In the genomic region with DNA sequence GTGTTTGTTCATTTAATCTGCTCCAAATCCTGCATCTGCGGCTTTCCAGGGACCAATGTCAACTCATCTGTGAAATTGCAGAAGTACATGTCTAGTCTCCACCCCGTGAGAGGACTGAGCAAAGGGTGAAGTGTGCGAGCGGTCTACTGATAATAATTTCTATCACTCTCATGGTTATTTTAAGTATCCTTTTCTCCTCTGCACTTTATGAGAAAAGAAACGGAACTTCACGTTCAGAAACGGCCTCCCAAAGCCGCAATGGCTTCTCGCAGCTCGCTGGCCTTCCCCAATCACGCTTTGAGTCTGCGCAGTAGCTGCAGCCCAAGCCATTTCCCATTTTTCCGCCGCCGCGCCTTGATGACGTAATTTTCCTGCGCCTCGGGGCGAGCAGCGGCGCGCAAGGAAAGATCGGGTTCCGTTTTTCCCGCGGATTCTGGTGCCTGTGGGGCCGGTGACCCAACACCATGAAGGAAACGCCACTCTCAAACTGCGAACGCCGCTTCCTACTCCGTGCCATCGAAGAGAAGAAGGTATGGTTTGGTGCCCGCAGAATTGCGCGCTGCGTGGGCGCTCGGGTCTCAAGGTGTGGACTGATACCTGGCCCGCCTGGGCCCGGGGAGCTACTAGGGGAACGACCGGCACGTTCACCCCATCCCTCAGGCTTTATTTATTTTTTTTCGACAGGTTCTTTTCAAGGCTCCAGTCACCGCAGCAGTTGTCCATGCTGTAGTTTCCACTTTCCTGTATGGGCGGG, we compare ENCODE assay signal across 1 cellular context.
TF ChIP-seq lines count a peak whose summit lies in the region.

A gene with protein sequence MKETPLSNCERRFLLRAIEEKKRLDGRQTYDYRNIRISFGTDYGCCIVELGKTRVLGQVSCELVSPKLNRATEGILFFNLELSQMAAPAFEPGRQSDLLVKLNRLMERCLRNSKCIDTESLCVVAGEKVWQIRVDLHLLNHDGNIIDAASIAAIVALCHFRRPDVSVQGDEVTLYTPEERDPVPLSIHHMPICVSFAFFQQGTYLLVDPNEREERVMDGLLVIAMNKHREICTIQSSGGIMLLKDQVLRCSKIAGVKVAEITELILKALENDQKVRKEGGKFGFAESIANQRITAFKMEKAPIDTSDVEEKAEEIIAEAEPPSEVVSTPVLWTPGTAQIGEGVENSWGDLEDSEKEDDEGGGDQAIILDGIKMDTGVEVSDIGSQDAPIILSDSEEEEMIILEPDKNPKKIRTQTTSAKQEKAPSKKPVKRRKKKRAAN (plus strand): TSS at position 363 of the 754 bp plus-strand sequence. CDS start 102 bp downstream, at position 465.

TF ChIP-seq in HepG2, 621 proteins besides CTCF, POLR2A, EP300 and RAD21 (continued from another document and continues in another):
- TF ChIP-seq ZFX (CRISPR knock-in tag; IDR thresholded peaks at IDR 0.05; ENCODE audit: low read depth) (peak; percentile 93), ZNF543 (CRISPR knock-in tag; IDR thresholded peaks at IDR 0.05) (0 out of 2 replicates have a peak, but pooled peaks have one; percentile 37), MEIS1 (CRISPR knock-in tag; IDR thresholded peaks at IDR 0.05; ENCODE audit: borderline replicate concordance) (no peak), ELF1 (CRISPR knock-in tag; IDR thresholded peaks at IDR 0.05) (peak; percentile 92), ZNF607 (CRISPR knock-in tag; IDR thresholded peaks at IDR 0.05; ENCODE audit: borderline replicate concordance) (no peak; the same call in 1 of the 2 replicates), CENPT (CRISPR knock-in tag; IDR thresholded peaks at IDR 0.05; ENCODE audit: low read depth) (no peak), ZNF761 (CRISPR knock-in tag; conservative IDR thresholded peaks at IDR 0.05) (0 out of 2 replicates have a peak, but pooled peaks have one; percentile 60), ZBTB1 (CRISPR knock-in tag; IDR thresholded peaks at IDR 0.05; ENCODE audit: borderline replicate concordance) (no peak), CENPX (CRISPR knock-in tag; IDR thresholded peaks at IDR 0.05) (no peak), KLF9 (CRISPR knock-in tag; IDR thresholded peaks at IDR 0.05; ENCODE audit: low read depth) (0 out of 2 replicates have a peak, but pooled peaks have one; percentile 27), HIVEP1 (CRISPR knock-in tag; IDR thresholded peaks at IDR 0.05) (no peak), ZNF670 (CRISPR knock-in tag; IDR thresholded peaks at IDR 0.05; ENCODE audit: borderline replicate concordance) (peak; percentile 63; the same call in 1 of the 2 replicates), MAFK (conservative IDR thresholded peaks at IDR 0.05 in 1 of 2, IDR thresholded peaks at IDR 0.05 in 1 of 2; ENCODE audit: low read length in 2 of 2) (no peak), MIER2 (CRISPR knock-in tag; IDR thresholded peaks at IDR 0.05) (no peak), WIZ (CRISPR knock-in tag; IDR thresholded peaks at IDR 0.05) (no peak), THYN1 (CRISPR knock-in tag; IDR thresholded peaks at IDR 0.05; ENCODE audit: borderline replicate concordance, low read depth) (no peak), ZMYM2 (CRISPR knock-in tag; IDR thresholded peaks at IDR 0.05) (no peak), ZNF354B (CRISPR knock-in tag; IDR thresholded peaks at IDR 0.05) (no peak), MLLT10 (CRISPR knock-in tag; IDR thresholded peaks at IDR 0.05) (no peak), SPEN (CRISPR knock-in tag; IDR thresholded peaks at IDR 0.05; ENCODE audit: low read depth) (peak; percentile 92), ZNF720 (CRISPR knock-in tag; IDR thresholded peaks at IDR 0.05) (no peak), NFE2 (CRISPR knock-in tag; IDR thresholded peaks at IDR 0.05) (no peak), PAF1 (CRISPR knock-in tag; IDR thresholded peaks at IDR 0.05) (no peak), ZNF292 (CRISPR knock-in tag; IDR thresholded peaks at IDR 0.05; ENCODE audit: borderline replicate concordance, low read depth) (peak; percentile 65; the same call in 1 of the 2 replicates), BRD4 (CRISPR knock-in tag; IDR thresholded peaks at IDR 0.05) (peak; percentile 94), PHB2 (IDR thresholded peaks at IDR 0.05; ENCODE audit: partially characterized antibody) (no peak), STAG1 (CRISPR knock-in tag; IDR thresholded peaks at IDR 0.05) (no peak), ZNF329 (CRISPR knock-in tag; IDR thresholded peaks at IDR 0.05; ENCODE audit: low read depth) (no peak), KDM5B (CRISPR knock-in tag; IDR thresholded peaks at IDR 0.05; ENCODE audit: borderline replicate concordance) (0 out of 2 replicates have a peak, but pooled peaks have one; percentile 47), RARA (CRISPR knock-in tag; IDR thresholded peaks at IDR 0.05) (peak; percentile 39; the same call in 1 of the 2 replicates), MEIS2 (CRISPR knock-in tag; IDR thresholded peaks at IDR 0.05) (peak; percentile 70)
- TF ChIP-seq, protein P1, sequence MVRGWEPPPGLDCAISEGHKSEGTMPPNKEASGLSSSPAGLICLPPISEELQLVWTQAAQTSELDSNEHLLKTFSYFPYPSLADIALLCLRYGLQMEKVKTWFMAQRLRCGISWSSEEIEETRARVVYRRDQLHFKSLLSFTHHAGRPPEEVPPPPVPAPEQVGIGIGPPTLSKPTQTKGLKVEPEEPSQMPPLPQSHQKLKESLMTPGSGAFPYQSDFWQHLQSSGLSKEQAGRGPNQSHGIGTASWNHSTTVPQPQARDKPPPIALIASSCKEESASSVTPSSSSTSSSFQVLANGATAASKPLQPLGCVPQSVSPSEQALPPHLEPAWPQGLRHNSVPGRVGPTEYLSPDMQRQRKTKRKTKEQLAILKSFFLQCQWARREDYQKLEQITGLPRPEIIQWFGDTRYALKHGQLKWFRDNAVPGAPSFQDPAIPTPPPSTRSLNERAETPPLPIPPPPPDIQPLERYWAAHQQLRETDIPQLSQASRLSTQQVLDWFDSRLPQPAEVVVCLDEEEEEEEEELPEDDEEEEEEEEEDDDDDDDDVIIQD (CRISPR knock-in tag; IDR thresholded peaks at IDR 0.05; ENCODE audit: low read depth) = peak; percentile 80; the same call in 1 of the 2 replicates
- TF ChIP-seq, protein P2, sequence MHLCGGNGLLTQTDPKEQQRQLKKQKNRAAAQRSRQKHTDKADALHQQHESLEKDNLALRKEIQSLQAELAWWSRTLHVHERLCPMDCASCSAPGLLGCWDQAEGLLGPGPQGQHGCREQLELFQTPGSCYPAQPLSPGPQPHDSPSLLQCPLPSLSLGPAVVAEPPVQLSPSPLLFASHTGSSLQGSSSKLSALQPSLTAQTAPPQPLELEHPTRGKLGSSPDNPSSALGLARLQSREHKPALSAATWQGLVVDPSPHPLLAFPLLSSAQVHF (CRISPR knock-in tag; IDR thresholded peaks at IDR 0.05) = peak; percentile 60; the same call in 1 of the 2 replicates
- TF ChIP-seq, protein P3, sequence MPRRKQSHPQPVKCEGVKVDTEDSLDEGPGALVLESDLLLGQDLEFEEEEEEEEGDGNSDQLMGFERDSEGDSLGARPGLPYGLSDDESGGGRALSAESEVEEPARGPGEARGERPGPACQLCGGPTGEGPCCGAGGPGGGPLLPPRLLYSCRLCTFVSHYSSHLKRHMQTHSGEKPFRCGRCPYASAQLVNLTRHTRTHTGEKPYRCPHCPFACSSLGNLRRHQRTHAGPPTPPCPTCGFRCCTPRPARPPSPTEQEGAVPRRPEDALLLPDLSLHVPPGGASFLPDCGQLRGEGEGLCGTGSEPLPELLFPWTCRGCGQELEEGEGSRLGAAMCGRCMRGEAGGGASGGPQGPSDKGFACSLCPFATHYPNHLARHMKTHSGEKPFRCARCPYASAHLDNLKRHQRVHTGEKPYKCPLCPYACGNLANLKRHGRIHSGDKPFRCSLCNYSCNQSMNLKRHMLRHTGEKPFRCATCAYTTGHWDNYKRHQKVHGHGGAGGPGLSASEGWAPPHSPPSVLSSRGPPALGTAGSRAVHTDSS (CRISPR knock-in tag; conservative IDR thresholded peaks at IDR 0.05) = no peak
- TF ChIP-seq, protein P4, sequence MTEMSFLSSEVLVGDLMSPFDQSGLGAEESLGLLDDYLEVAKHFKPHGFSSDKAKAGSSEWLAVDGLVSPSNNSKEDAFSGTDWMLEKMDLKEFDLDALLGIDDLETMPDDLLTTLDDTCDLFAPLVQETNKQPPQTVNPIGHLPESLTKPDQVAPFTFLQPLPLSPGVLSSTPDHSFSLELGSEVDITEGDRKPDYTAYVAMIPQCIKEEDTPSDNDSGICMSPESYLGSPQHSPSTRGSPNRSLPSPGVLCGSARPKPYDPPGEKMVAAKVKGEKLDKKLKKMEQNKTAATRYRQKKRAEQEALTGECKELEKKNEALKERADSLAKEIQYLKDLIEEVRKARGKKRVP (CRISPR knock-in tag; IDR thresholded peaks at IDR 0.05) = peak in 1 of 2 experiments; percentile 63; a peak in 2 of 4 replicates
- TF ChIP-seq, protein P5, sequence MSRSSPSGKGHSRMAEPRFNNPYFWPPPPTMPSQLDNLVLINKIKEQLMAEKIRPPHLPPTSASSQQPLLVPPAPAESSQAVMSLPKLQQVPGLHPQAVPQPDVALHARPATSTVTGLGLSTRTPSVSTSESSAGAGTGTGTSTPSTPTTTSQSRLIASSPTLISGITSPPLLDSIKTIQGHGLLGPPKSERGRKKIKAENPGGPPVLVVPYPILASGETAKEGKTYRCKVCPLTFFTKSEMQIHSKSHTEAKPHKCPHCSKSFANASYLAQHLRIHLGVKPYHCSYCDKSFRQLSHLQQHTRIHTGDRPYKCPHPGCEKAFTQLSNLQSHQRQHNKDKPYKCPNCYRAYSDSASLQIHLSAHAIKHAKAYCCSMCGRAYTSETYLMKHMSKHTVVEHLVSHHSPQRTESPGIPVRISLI (CRISPR knock-in tag; IDR thresholded peaks at IDR 0.05; ENCODE audit: borderline replicate concordance) = no peak
- TF ChIP-seq, protein P6, sequence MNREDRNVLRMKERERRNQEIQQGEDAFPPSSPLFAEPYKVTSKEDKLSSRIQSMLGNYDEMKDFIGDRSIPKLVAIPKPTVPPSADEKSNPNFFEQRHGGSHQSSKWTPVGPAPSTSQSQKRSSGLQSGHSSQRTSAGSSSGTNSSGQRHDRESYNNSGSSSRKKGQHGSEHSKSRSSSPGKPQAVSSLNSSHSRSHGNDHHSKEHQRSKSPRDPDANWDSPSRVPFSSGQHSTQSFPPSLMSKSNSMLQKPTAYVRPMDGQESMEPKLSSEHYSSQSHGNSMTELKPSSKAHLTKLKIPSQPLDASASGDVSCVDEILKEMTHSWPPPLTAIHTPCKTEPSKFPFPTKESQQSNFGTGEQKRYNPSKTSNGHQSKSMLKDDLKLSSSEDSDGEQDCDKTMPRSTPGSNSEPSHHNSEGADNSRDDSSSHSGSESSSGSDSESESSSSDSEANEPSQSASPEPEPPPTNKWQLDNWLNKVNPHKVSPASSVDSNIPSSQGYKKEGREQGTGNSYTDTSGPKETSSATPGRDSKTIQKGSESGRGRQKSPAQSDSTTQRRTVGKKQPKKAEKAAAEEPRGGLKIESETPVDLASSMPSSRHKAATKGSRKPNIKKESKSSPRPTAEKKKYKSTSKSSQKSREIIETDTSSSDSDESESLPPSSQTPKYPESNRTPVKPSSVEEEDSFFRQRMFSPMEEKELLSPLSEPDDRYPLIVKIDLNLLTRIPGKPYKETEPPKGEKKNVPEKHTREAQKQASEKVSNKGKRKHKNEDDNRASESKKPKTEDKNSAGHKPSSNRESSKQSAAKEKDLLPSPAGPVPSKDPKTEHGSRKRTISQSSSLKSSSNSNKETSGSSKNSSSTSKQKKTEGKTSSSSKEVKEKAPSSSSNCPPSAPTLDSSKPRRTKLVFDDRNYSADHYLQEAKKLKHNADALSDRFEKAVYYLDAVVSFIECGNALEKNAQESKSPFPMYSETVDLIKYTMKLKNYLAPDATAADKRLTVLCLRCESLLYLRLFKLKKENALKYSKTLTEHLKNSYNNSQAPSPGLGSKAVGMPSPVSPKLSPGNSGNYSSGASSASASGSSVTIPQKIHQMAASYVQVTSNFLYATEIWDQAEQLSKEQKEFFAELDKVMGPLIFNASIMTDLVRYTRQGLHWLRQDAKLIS (CRISPR knock-in tag; IDR thresholded peaks at IDR 0.05) = no peak
- TF ChIP-seq, protein P7, sequence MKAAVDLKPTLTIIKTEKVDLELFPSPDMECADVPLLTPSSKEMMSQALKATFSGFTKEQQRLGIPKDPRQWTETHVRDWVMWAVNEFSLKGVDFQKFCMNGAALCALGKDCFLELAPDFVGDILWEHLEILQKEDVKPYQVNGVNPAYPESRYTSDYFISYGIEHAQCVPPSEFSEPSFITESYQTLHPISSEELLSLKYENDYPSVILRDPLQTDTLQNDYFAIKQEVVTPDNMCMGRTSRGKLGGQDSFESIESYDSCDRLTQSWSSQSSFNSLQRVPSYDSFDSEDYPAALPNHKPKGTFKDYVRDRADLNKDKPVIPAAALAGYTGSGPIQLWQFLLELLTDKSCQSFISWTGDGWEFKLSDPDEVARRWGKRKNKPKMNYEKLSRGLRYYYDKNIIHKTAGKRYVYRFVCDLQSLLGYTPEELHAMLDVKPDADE (CRISPR knock-in tag; IDR thresholded peaks at IDR 0.05) = no peak
